19 cellular contexts compared by ENCODE assay signal in genomic region chr15:25661898-25662297, GRCh38.
"Had no signal": no experiment of that assay in that cellular context is flagged by ENCODE, and none has a peak within 500 bp of the region (broad histone marks: within the 10 kb centered on the region; RNA-seq: fewer than 3 reads in every experiment).

No MANE protein-coding gene starts in this region.

- H3K4me2 ChIP-seq: smooth muscle cell had no signal

- ATAC-seq: effector memory CD8-positive, alpha-beta T cell; gastrocnemius medialis; naive thymus-derived CD4-positive, alpha-beta T cell; pancreas; right lobe of liver had no signal

- H3K27me3 ChIP-seq: gastrocnemius medialis, pancreas, right lobe of liver, stomach, upper lobe of left lung had no signal

- H3K4me3 ChIP-seq: gastrocnemius medialis, pancreas, right lobe of liver, smooth muscle cell, stomach, upper lobe of left lung had no signal

- H3K4me1 ChIP-seq: gastrocnemius medialis, pancreas, right lobe of liver, stomach had no signal

- H3K27ac ChIP-seq: gastrocnemius medialis, pancreas, right lobe of liver, stomach, upper lobe of left lung had no signal

- H3K36me3 ChIP-seq: gastrocnemius medialis, pancreas, right lobe of liver, stomach, upper lobe of left lung had no signal

- DNase-seq: activated CD4-positive, alpha-beta T cell treated with anti-CD3 and anti-CD28 coated beads, Interleukin-2, amount 50 U/mL, for 1 hour; activated CD4-positive, CD25-positive, alpha-beta regulatory T cell treated with anti-CD3 and anti-CD28 coated beads, Interleukin-2, amount 50 U/mL, for 72 hours; activated CD8-positive, alpha-beta memory T cell treated with anti-CD3 and anti-CD28 coated beads, Interleukin-2, amount 50 U/mL, for 4 hours; activated effector memory CD4-positive, alpha-beta T cell treated with Interleukin-2 at 50 U/mL for 16 hours; activated naive CD4-positive, alpha-beta T cell treated with anti-CD3 and anti-CD28 coated beads, Interleukin-2, amount 50 U/mL, for 16 hours; activated T-cell treated with anti-CD3 and anti-CD28 coated beads, Interleukin-2, amount 50 U/mL, for 48 hours; dermis blood vessel endothelial cell; effector memory CD8-positive, alpha-beta T cell; gastrocnemius medialis; head of caudate nucleus; mesenchymal stem cell; naive thymus-derived CD4-positive, alpha-beta T cell; pancreas; right lobe of liver; stimulated activated CD4-positive, alpha-beta T cell treated with anti-CD3 and anti-CD28 coated beads, Interleukin-4, amount 100 ng/mL, for 1 hour; stomach; T1000; upper lobe of left lung had no signal

- H3K9me3 ChIP-seq: gastrocnemius medialis, pancreas, right lobe of liver, upper lobe of left lung had no signal
